25 cellular contexts compared by ENCODE assay signal in genomic region chr1:116680752-116681151, GRCh38. TPM values are rescaled to one million over a fixed set of nuclear protein-coding genes. Genes with fewer than 3 reads are reported as not detected.
DNase-seq lines count a peak whose midpoint lies in the region; ATAC-seq, FAIRE-seq and TF ChIP-seq lines count a peak whose summit lies in the region.
"Had no signal": no experiment of that assay in that cellular context is flagged by ENCODE, and none has a peak within 500 bp of the region (broad histone marks: within the 10 kb centered on the region; RNA-seq: fewer than 3 reads in every experiment).

No MANE protein-coding gene starts in this region.

- no peaks in the 10 kb centered on the region for H3K36me3 Mint-ChIP-seq in GM23338 (ENCODE audit: low read depth)
- H3K36me3 Mint-ChIP-seq: activated CD8-positive, alpha-beta memory T cell treated with anti-CD3 and anti-CD28 coated beads, Interleukin-2, amount 10 ng/mL, durations not matched to agents 7 days and 5 days; CD4-positive, CD25-positive, alpha-beta regulatory T cell; stimulated activated memory B cell treated with anti-CD40 and anti-IgM and Interleukin-4, amounts not matched to agents 10 μg/mL and 1 μg/mL and 100 μg/mL, for 72 hours had no signal

- no peaks in the 10 kb centered on the region for H3K9me3 Mint-ChIP-seq in GM23338
- H3K9me3 Mint-ChIP-seq: stimulated activated memory B cell treated with anti-CD40 and anti-IgM and Interleukin-4, amounts not matched to agents 10 μg/mL and 1 μg/mL and 100 μg/mL, for 72 hours had no signal

- FAIRE-seq in GM18507 (lab: Jason Lieb, UNC): peak; percentile 31

- H3K4me3 Mint-ChIP-seq in GM23338: no peak overlapping the region
- H3K4me3 Mint-ChIP-seq: activated CD8-positive, alpha-beta memory T cell treated with anti-CD3 and anti-CD28 coated beads, Interleukin-2, amount 10 ng/mL, durations not matched to agents 7 days and 5 days; CD4-positive, CD25-positive, alpha-beta regulatory T cell; stimulated activated memory B cell treated with anti-CD40 and anti-IgM and Interleukin-4, amounts not matched to agents 10 μg/mL and 1 μg/mL and 100 μg/mL, for 72 hours had no signal

- H3K79me2 ChIP-seq in GM23338 (replicated peaks; ENCODE audit: insufficient read depth): no peaks in the 10 kb centered on the region

- 45 to 58% methylated on average over 4 of the region's 4 CpGs for WGBS in lower leg skin, 2 donors

- ATAC-seq in GM23338: no peak
- ATAC-seq: activated CD8-positive, alpha-beta memory T cell treated with anti-CD3 and anti-CD28 coated beads, Interleukin-2, amount 10 ng/mL, durations not matched to agents 7 days and 5 days; heart left ventricle; Right ventricle myocardium inferior; stimulated activated memory B cell treated with anti-CD40 and anti-IgM and Interleukin-4, amounts not matched to agents 10 μg/mL and 1 μg/mL and 100 μg/mL, for 72 hours had no signal

- no peaks in the 10 kb centered on the region for H4K20me1 ChIP-seq in GM23338 (replicated peaks; ENCODE audit: insufficient read depth)

- H3K9me3 ChIP-seq in MG63: no peaks in the 10 kb centered on the region
- H3K9me3 ChIP-seq: heart left ventricle, right lobe of liver, upper lobe of left lung had no signal

- H3K9me2 ChIP-seq in GM23338 (ENCODE audit: insufficient read depth): peaks cover 7% of the 10 kb centered on the region; the same call in 1 of the 2 replicates

- H3K27ac ChIP-seq in GM23338 (ENCODE audit: low read depth): no peak overlapping the region
- H3K27ac ChIP-seq: dorsolateral prefrontal cortex, heart left ventricle, right lobe of liver, upper lobe of left lung had no signal

- intact Hi-C loops in lower leg skin (cut with DNase I; ENCODE audit: low total_unique reads): no loop called here

- H3F3A ChIP-seq in GM23338 (replicated peaks; ENCODE audit: low read depth): no peaks in the 10 kb centered on the region

- H2AFZ ChIP-seq in GM23338: no peak overlapping the region

- H3K36me3 ChIP-seq in GM23338 (ENCODE audit: insufficient read depth): no peaks in the 10 kb centered on the region
- H3K36me3 ChIP-seq in MG63: no peaks in the 10 kb centered on the region
- H3K36me3 ChIP-seq: heart left ventricle, right lobe of liver, upper lobe of left lung had no signal

- no peak for DNase-seq in GM18507 (ENCODE audit: extremely low spot score, insufficient read length, low read depth)
- peak; percentile 14 for DNase-seq in MV-4-11 (lab: John Stamatoyannopoulos, UW)
- DNase-seq in UCSD-AML1 (lab: John Stamatoyannopoulos, UW; ENCODE audit: unreplicated experiment): peak; percentile 45
- peak; percentile 3 for DNase-seq in renal cortical epithelial cell (ENCODE audit: low read depth)
- DNase-seq in lower leg skin (ENCODE audit: low spot score in 2 of 2): no peak
- DNase-seq in GM23338 (ENCODE audit: low spot score): no peak
- no peak for DNase-seq in MG63
- DNase-seq: activated CD4-positive, CD25-positive, alpha-beta regulatory T cell; activated CD8-positive, alpha-beta memory T cell treated with anti-CD3 and anti-CD28 coated beads, Interleukin-2, amount 10 ng/mL, durations not matched to agents 7 days and 5 days; activated T-cell treated with anti-CD3 and anti-CD28 coated beads, Interleukin-2, amount 50 U/mL, for 48 hours; CD4-positive, CD25-positive, alpha-beta regulatory T cell; dorsolateral prefrontal cortex; heart left ventricle; NCI-H1417; NCI-H2081; NCI-H446; NCI-H82; posterior cingulate gyrus; right lobe of liver; stimulated activated CD4-positive, alpha-beta T cell treated with anti-CD3 and anti-CD28 coated beads, Interleukin-4, amount 100 ng/mL, for 4 hours; substantia nigra; T1000; upper lobe of left lung had no signal

- H3K27me3 ChIP-seq in GM23338 (ENCODE audit: insufficient read depth): no peaks in the 10 kb centered on the region
- H3K27me3 ChIP-seq in MG63: no peaks in the 10 kb centered on the region
- H3K27me3 ChIP-seq: right lobe of liver, upper lobe of left lung had no signal

- H3K4me3 ChIP-seq in lower leg skin (ENCODE audit: low read depth, poor library complexity, severe bottlenecking): no peak overlapping the region
- H3K4me3 ChIP-seq in GM23338: no peak overlapping the region
- no peak overlapping the region for H3K4me3 ChIP-seq in MG63
- H3K4me3 ChIP-seq: dorsolateral prefrontal cortex, heart left ventricle, right lobe of liver, upper lobe of left lung had no signal

- no peak overlapping the region for H3K4me2 ChIP-seq in GM23338

- H3K4me1 ChIP-seq in GM23338 (ENCODE audit: insufficient read depth): no peaks in the 10 kb centered on the region
- H3K4me1 ChIP-seq: heart left ventricle, right lobe of liver, upper lobe of left lung had no signal

- no peak for TF ChIP-seq CTCF in lower leg skin (IDR thresholded peaks at IDR 0.05)
- no peak for TF ChIP-seq CTCF in GM23338 (conservative IDR thresholded peaks at IDR 0.05; ENCODE audit: low read depth in 2 of 2)

- no peaks in the 10 kb centered on the region for H3K4me1 Mint-ChIP-seq in GM23338
- H3K4me1 Mint-ChIP-seq: activated CD8-positive, alpha-beta memory T cell treated with anti-CD3 and anti-CD28 coated beads, Interleukin-2, amount 10 ng/mL, durations not matched to agents 7 days and 5 days; CD4-positive, CD25-positive, alpha-beta regulatory T cell; stimulated activated memory B cell treated with anti-CD40 and anti-IgM and Interleukin-4, amounts not matched to agents 10 μg/mL and 1 μg/mL and 100 μg/mL, for 72 hours had no signal

- peaks cover 3% of the 10 kb centered on the region for H3K27me3 Mint-ChIP-seq in GM23338 (ENCODE audit: insufficient read depth, low read depth, poor library complexity)

- TF ChIP-seq POLR2A in lower leg skin (IDR thresholded peaks at IDR 0.05): no peak

- H3K27ac Mint-ChIP-seq in GM23338: no peak overlapping the region
- H3K27ac Mint-ChIP-seq: activated CD8-positive, alpha-beta memory T cell treated with anti-CD3 and anti-CD28 coated beads, Interleukin-2, amount 10 ng/mL, durations not matched to agents 7 days and 5 days; CD4-positive, CD25-positive, alpha-beta regulatory T cell; stimulated activated memory B cell treated with anti-CD40 and anti-IgM and Interleukin-4, amounts not matched to agents 10 μg/mL and 1 μg/mL and 100 μg/mL, for 72 hours had no signal

TF ChIP-seq in GM23338, 12 proteins besides CTCF, POLR2A, EP300 and RAD21 (continues in another document):
- TF ChIP-seq POLR2AphosphoS5 (IDR thresholded peaks at IDR 0.05; ENCODE audit: low read depth): no peak
- TF ChIP-seq EZH2 (IDR thresholded peaks at IDR 0.05; ENCODE audit: low read depth, unreplicated experiment): no peak
- TF ChIP-seq CREB1 (CRISPR knock-in tag; IDR thresholded peaks at IDR 0.05; ENCODE audit: low read depth): no peak
- TF ChIP-seq EZH2phosphoT487 (IDR thresholded peaks at IDR 0.05; ENCODE audit: unreplicated experiment): no peak
- TF ChIP-seq, protein P1, sequence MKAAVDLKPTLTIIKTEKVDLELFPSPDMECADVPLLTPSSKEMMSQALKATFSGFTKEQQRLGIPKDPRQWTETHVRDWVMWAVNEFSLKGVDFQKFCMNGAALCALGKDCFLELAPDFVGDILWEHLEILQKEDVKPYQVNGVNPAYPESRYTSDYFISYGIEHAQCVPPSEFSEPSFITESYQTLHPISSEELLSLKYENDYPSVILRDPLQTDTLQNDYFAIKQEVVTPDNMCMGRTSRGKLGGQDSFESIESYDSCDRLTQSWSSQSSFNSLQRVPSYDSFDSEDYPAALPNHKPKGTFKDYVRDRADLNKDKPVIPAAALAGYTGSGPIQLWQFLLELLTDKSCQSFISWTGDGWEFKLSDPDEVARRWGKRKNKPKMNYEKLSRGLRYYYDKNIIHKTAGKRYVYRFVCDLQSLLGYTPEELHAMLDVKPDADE (IDR thresholded peaks at IDR 0.05): no peak

RNA-seq across cellular contexts. Expression of gene IGSF3, which starts 13.2 kb away (rescaled TPM):
- total RNA-seq in renal cortical epithelial cell (47.9 and 84.4 TPM in 2 replicates), lower leg skin (10 to 100 TPM; 51.1 to 61.0 (median 57.1) TPM)
- total RNA-seq in GM23338 (2014; rRNA removed; shearing (Covaris generic)): 32.9 and 37.8 TPM in 2 replicates
- polyA plus RNA-seq in GM23338 (2016; fragmentation: Nextera tagmentation; extraction: Ambion mirVana): 7.3 and 8.3 TPM in 2 replicates
- total RNA-seq in MG63 (2014; rRNA removed; shearing (Covaris generic); ENCODE audit: low replicate concordance): 4.6 and 5.0 TPM in 2 replicates

Comparison
In these comparisons a context has a peak if more than half of its experiments do, and no peak if none do; other contexts are left out.
1. DNase-seq: peak in MV-4-11 (single experiment), UCSD-AML1 (single experiment) and renal cortical epithelial cell (single experiment); none in GM18507 (single experiment), lower leg skin (0 of 2), GM23338 (single experiment) and MG63 (single experiment).